Comparison of ENCODE assay signal across 8 cellular contexts in the genomic region with DNA sequence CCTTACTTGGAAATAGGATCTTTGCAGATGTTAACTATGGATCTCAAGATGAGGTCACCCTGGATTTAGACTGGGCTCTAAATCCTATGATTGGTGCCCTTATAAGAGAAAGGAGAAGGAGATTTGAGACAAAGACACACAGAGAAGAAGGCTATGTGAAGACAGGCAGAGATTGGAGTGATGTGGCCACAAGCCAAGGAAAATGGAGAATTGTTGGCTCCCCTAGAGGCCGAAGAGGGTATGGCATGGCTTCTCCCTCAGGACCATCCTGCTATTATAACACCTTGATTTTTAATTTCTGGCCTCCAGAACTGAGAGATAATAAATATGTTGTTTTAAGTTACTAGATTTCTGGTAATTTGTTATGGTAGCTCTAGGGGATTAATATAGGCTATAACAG. TPM values are rescaled to one million over a fixed set of nuclear protein-coding genes. Genes with fewer than 3 reads are reported as not detected.
DNase-seq lines count a peak whose midpoint lies in the region; FAIRE-seq and TF ChIP-seq lines count a peak whose summit lies in the region.
"Had no signal": no experiment of that assay in that cellular context is flagged by ENCODE, and none has a peak within 500 bp of the region (broad histone marks: within the 10 kb centered on the region; RNA-seq: fewer than 3 reads in every experiment).

No MANE protein-coding gene starts in this region.

- no peaks in the 10 kb centered on the region for H3K27me3 ChIP-seq in adipocyte (replicated peaks; ENCODE audit: control insufficient read depth, insufficient read depth, low read length)

- H3K27ac Mint-ChIP-seq in mesothelial cell of epicardium, result no peak overlapping the region
- H3K27ac Mint-ChIP-seq: IgD-negative memory B cell had no signal

- TF ChIP-seq CTCF in mesothelial cell of epicardium (IDR thresholded peaks at IDR 0.05; ENCODE audit: unreplicated experiment), result peak; percentile 71

- H3K4me3 Mint-ChIP-seq in mesothelial cell of epicardium, result no peak overlapping the region
- H3K4me3 Mint-ChIP-seq: IgD-negative memory B cell had no signal

- H3K4me1 Mint-ChIP-seq in mesothelial cell of epicardium, result peaks cover 5% of the 10 kb centered on the region

- H3K36me3 Mint-ChIP-seq in mesothelial cell of epicardium, result peaks cover 16% of the 10 kb centered on the region
- H3K36me3 Mint-ChIP-seq: IgD-negative memory B cell had no signal

- DNase-seq in COLO668 (lab: John Stamatoyannopoulos, UW; ENCODE audit: unreplicated experiment) (peak; percentile 10), GM19239 (ENCODE audit: insufficient read length, low spot score) (no peak), adipocyte (ENCODE audit: low read depth) (peak; percentile 32), mesothelial cell of epicardium (ENCODE audit: low spot score in 2 of 2, unreplicated experiment in 2 of 2) (no peak), NCI-H1417 (lab: John Stamatoyannopoulos, UW) (no peak), H54 (ENCODE audit: insufficient read length, low spot score) (no peak), posterior cingulate gyrus (no peak)

- H3K36me3 ChIP-seq in adipocyte (ENCODE audit: control insufficient read depth, insufficient read depth, low read length, severe bottlenecking), result peaks cover 5% of the 10 kb centered on the region

- no peaks in the 10 kb centered on the region for H3K9me3 ChIP-seq in adipocyte (ENCODE audit: control insufficient read depth, low read length)

- no peak overlapping the region for H3K9ac ChIP-seq in adipocyte (ENCODE audit: low read length)

- peaks cover 5% of the 10 kb centered on the region for H3K9me3 Mint-ChIP-seq in mesothelial cell of epicardium

- FAIRE-seq in GM19239 (lab: Jason Lieb, UNC) (peak; percentile 49), H54 (lab: Jason Lieb, UNC) (no peak)

- peaks cover 3% of the 10 kb centered on the region for H3K27me3 Mint-ChIP-seq in mesothelial cell of epicardium (ENCODE audit: low read depth)

- H3K4me3 ChIP-seq in adipocyte (ENCODE audit: low read length), result no peak overlapping the region

- H3K4me1 ChIP-seq in adipocyte (ENCODE audit: control insufficient read depth, insufficient read depth, low read length), result peaks cover 33% of the 10 kb centered on the region

- TF ChIP-seq POLR2A in H54 (IDR thresholded peaks at IDR 0.05; ENCODE audit: low read depth, low read length), result no peak

- intact Hi-C loops in posterior cingulate gyrus (cut with DNase I), result no loop called here

RNA-seq across cellular contexts. Expression of a gene that starts 7.6 kb away (rescaled TPM):
- total RNA-seq in mesothelial cell of epicardium, result 44.6 to 47.7 TPM (median 46.7 TPM) in 3 replicates

Comparison
In these comparisons a context has a peak if more than half of its experiments do, and no peak if none do; other contexts are left out.
1. DNase-seq: peak in COLO668 (single experiment) and adipocyte (single experiment); none in GM19239 (single experiment), mesothelial cell of epicardium (0 of 2), NCI-H1417 (0 of 3), H54 (single experiment) and posterior cingulate gyrus (0 of 10).